ENCODE assay signal across 32 cellular contexts in the genomic region with DNA sequence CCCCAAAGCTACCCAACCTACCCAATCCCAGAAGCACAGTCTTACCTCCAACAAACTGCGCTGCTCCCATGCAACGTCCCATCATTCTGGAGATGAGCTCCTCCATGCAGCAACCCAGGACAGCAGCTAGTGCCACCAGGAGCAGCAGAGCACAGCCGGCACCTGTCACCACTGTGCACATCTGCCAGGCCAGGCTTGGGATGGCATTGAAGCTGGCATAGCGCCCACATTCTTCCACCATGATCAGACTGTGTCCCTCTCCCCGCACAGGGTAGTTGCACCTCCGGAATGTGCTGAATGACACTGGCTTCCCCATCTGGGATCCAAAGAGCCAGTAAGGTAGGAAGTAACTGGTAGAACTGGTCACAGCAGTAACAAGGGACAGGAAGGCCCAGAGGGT. TPM values are rescaled to one million over a fixed set of nuclear protein-coding genes. Genes with fewer than 3 reads are reported as not detected.
"Had no signal": no experiment of that assay in that cellular context is flagged by ENCODE, and none has a peak within 500 bp of the region (broad histone marks: within the 10 kb centered on the region; RNA-seq: fewer than 3 reads in every experiment).

No MANE protein-coding gene starts in this region.

- H3K4me3 Mint-ChIP-seq: activated B cell treated with CpG ODN at 0.5 μM for 24 hours; activated CD4-positive, alpha-beta memory T cell treated with anti-CD3 and anti-CD28 coated beads for 36 hours; activated naive CD4-positive, alpha-beta T cell treated with anti-CD3 and anti-CD28 coated beads, Interleukin-2, amount 10 ng/mL, durations not matched to agents 7 days and 5 days; activated naive CD8-positive, alpha-beta T cell; activated naive CD8-positive, alpha-beta T cell treated with anti-CD3 and anti-CD28 coated beads, Interleukin-2, amount 50 U/mL, for 24 hours; brain had no signal

- H3K9me3 ChIP-seq: Peyer's patch had no signal

- H3K27ac ChIP-seq: Peyer's patch, VCaP had no signal

- DNase-seq: activated B cell treated with CpG ODN at 0.5 μM for 24 hours; activated CD4-positive, alpha-beta memory T cell treated with anti-CD3 and anti-CD28 coated beads for 36 hours; activated CD4-positive, alpha-beta T cell treated with anti-CD3 and anti-CD28 coated beads for 4 hours; activated CD4-positive, alpha-beta T cell treated with anti-CD3 and anti-CD28 coated beads, Interleukin-2, amount 50 U/mL, for 1 hour; activated CD4-positive, CD25-positive, alpha-beta regulatory T cell treated with anti-CD3 and anti-CD28 coated beads, Interleukin-2, amount 50 U/mL, for 72 hours; activated CD8-positive, alpha-beta memory T cell treated with anti-CD3 and anti-CD28 coated beads, Interleukin-2, amount 50 U/mL, for 48 hours; activated effector memory CD4-positive, alpha-beta T cell treated with Interleukin-2 at 50 U/mL for 16 hours; activated naive CD4-positive, alpha-beta T cell treated with anti-CD3 and anti-CD28 coated beads, Interleukin-2, amount 10 ng/mL, durations not matched to agents 7 days and 5 days; activated naive CD8-positive, alpha-beta T cell treated with anti-CD3 and anti-CD28 coated beads, Interleukin-2, amount 50 U/mL, for 24 hours; activated T-cell treated with anti-CD3 and anti-CD28 coated beads, Interleukin-2, amount 50 U/mL, for 48 hours; anterior cingulate cortex; Karpas-422; KBM-7; NCI-H1105; NCI-H1436 treated with DMSO at 0.1 percent for 48 hours; NCI-H1694 treated with DMSO at 0.1 percent for 48 hours; NCI-H2029; NCI-H345; NCI-H524 treated with DMSO at 0.1 percent for 48 hours; PC-3; Peyer's patch; Right ventricle myocardium superior; SW 1271; T-helper 1 cell; T-helper 2 cell; T-helper 9 cell had no signal

- ATAC-seq: activated naive CD8-positive, alpha-beta T cell treated with anti-CD3 and anti-CD28 coated beads, Interleukin-2, amount 50 U/mL, for 24 hours; PC-3 had no signal

- H3K36me3 Mint-ChIP-seq: activated CD4-positive, alpha-beta memory T cell treated with anti-CD3 and anti-CD28 coated beads for 36 hours; activated naive CD4-positive, alpha-beta T cell treated with anti-CD3 and anti-CD28 coated beads, Interleukin-2, amount 10 ng/mL, durations not matched to agents 7 days and 5 days; brain had no signal

- H3K4me3 ChIP-seq: Peyer's patch had no signal

- H3K4me1 ChIP-seq: Peyer's patch had no signal

- H3K27ac Mint-ChIP-seq: activated B cell treated with CpG ODN at 0.5 μM for 24 hours; activated CD4-positive, alpha-beta memory T cell treated with anti-CD3 and anti-CD28 coated beads for 36 hours; activated naive CD4-positive, alpha-beta T cell treated with anti-CD3 and anti-CD28 coated beads, Interleukin-2, amount 10 ng/mL, durations not matched to agents 7 days and 5 days; brain had no signal

- H3K36me3 ChIP-seq: Peyer's patch had no signal

- H3K9me3 Mint-ChIP-seq: activated B cell treated with CpG ODN at 0.5 μM for 24 hours; activated CD4-positive, alpha-beta memory T cell treated with anti-CD3 and anti-CD28 coated beads for 36 hours; activated naive CD4-positive, alpha-beta T cell treated with anti-CD3 and anti-CD28 coated beads, Interleukin-2, amount 10 ng/mL, durations not matched to agents 7 days and 5 days; activated naive CD8-positive, alpha-beta T cell treated with anti-CD3 and anti-CD28 coated beads, Interleukin-2, amount 50 U/mL, for 24 hours had no signal

- H3K27me3 ChIP-seq: Peyer's patch had no signal

- H3K27me3 Mint-ChIP-seq: activated B cell treated with CpG ODN at 0.5 μM for 24 hours; activated CD4-positive, alpha-beta memory T cell treated with anti-CD3 and anti-CD28 coated beads for 36 hours; activated naive CD4-positive, alpha-beta T cell treated with anti-CD3 and anti-CD28 coated beads, Interleukin-2, amount 10 ng/mL, durations not matched to agents 7 days and 5 days; activated naive CD8-positive, alpha-beta T cell; activated naive CD8-positive, alpha-beta T cell treated with anti-CD3 and anti-CD28 coated beads, Interleukin-2, amount 50 U/mL, for 24 hours had no signal

RNA-seq across cellular contexts. Expression of gene LHFPL1, which starts 8.8 kb away (rescaled TPM):
- total RNA-seq: activated B cell treated with CpG ODN at 0.5 μM for 24 hours, bronchial epithelial cell, MCF 10A, NCI-H460, PC-3, Peyer's patch had no signal
